ENCODE assay signal across 16 cellular contexts in the genomic region with DNA sequence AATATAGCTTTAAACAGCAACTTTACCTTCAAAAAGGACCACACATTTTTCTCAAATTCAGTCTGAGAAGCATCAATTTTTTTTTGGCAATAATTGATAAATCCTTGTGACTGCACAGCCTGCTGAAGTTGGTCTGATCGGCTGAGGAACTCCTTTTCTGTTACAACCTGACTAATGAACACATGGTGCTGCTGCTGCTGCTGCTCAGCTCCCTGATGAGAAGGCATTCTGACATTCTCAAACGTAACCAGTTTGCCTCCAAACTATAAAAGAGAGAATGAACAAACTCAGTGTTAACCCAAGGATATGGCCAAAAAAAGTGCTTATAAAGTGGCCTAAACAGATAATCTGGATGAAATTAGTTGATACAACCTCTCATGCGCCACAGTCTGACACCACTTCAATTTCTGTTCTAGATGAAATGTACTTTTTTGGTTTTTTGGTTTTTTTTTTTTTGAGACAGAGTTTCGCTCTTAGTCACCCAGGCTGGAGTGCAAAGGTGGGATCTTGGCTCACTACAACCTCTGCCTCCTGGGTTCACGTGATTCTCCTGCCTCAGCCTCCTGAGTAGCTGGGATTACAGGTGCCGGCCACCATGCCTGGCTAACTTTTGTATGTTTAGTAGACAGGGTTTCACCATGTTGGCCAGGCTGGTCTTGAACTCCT. TPM values are rescaled to one million over a fixed set of nuclear protein-coding genes. Genes with fewer than 3 reads are reported as not detected.
A peak's percentile ranks its signal among the peaks of the same experiment; 100 is the strongest.
DNase-seq lines count a peak whose midpoint lies in the region; ATAC-seq, FAIRE-seq and TF ChIP-seq lines count a peak whose summit lies in the region.
"Had no signal": no experiment of that assay in that cellular context is flagged by ENCODE, and none has a peak within 500 bp of the region (broad histone marks: within the 10 kb centered on the region; RNA-seq: fewer than 3 reads in every experiment).

No MANE protein-coding gene starts in this region.

- no peak for TF ChIP-seq EP300 in GM12878 (IDR thresholded peaks at IDR 0.05; ENCODE audit: borderline replicate concordance in 1 of 2, control insufficient read depth in 1 of 2, low read depth in 2 of 2, low read length in 2 of 2)

- H3K27me3 ChIP-seq in GM12878 (replicated peaks in 1 of 2; ENCODE audit: control insufficient read depth in 2 of 2, insufficient read depth in 2 of 2, low read length in 1 of 2): no peaks in the 10 kb centered on the region
- H3K27me3 ChIP-seq: heart left ventricle, transverse colon had no signal

- in situ Hi-C loops in GM12878 (cut with MboI): no loop called here

- POLR2A ChIA-PET in activated CD4-positive, alpha-beta T cell treated with anti-CD3 and anti-CD28 coated beads, Interleukin-2, amount 10 ng/mL, durations not matched to agents 7 days and 5 days (lab: Charles Lee): interaction anchor here (0.6 kb wide), 1 partner anchor 171 kb away, joined by 4 read pairs; the partner anchor contains the start of gene COPS4
- POLR2A ChIA-PET in RWPE1 (lab: Yijun Ruan, JAX; ENCODE audit: low non-redundant PET) (no interaction called here), GM12878 (lab: Charles Lee) (no interaction called here)

- no peaks in the 10 kb centered on the region for H4K20me1 ChIP-seq in GM12878 (ENCODE audit: control insufficient read depth, insufficient read depth)

- CTCF ChIA-PET in activated CD4-positive, alpha-beta T cell treated with anti-CD3 and anti-CD28 coated beads, Interleukin-2, amount 10 ng/mL, durations not matched to agents 7 days and 5 days (lab: Charles Lee): interaction anchor here (1.6 to 1.8 kb wide), 5 partner anchors 9 to 35 kb away, joined by 3 to 5 read pairs (median 4); partner anchors contain the start of gene THAP9
- CTCF ChIA-PET in RWPE1 (lab: Yijun Ruan, JAX) (no interaction called here), GM12878 (lab: Yijun Ruan, JAX) (interaction anchor here (1.0 to 1.2 kb wide), 2 partner anchors 37 to 418 kb away, joined by 3 read pairs; no protein-coding TSS in a partner anchor)

- WGBS in GM12878 (ENCODE audit: insufficient coverage, insufficient replicate concordance, low lambda C conversion rate, missing lambda C conversion rate): 68% methylated on average over 6 of the region's 6 CpGs

- BruUV-seq in GM12878 (replicated peaks; lab: Mats Ljungman, UMichigan): no TSS peak

- H3K27ac ChIP-seq in RWPE1: peak overlapping the region; percentile 47; the same call in 1 of the 2 replicates
- H3K27ac ChIP-seq in GM12878 (ENCODE audit: control insufficient read depth, insufficient read depth): peak overlapping the region; percentile 42; the same call in 1 of the 2 replicates

- RAD21 ChIA-PET in GM12878 (lab: Charles Lee; ENCODE audit: unreplicated experiment): no interaction called here

- H3K27me3 Mint-ChIP-seq in activated CD4-positive, alpha-beta T cell treated with anti-CD3 and anti-CD28 coated beads, Interleukin-2, amount 10 ng/mL, durations not matched to agents 7 days and 5 days: no peaks in the 10 kb centered on the region
- no peaks in the 10 kb centered on the region for H3K27me3 Mint-ChIP-seq in progenitor cell of endocrine pancreas

- H3K9me3 ChIP-seq in GM12878 (replicated peaks; ENCODE audit: control insufficient read depth, insufficient read depth, low read length): no peaks in the 10 kb centered on the region
- H3K9me3 ChIP-seq: heart left ventricle, transverse colon had no signal

- peaks cover 61% of the 10 kb centered on the region for H3K36me3 Mint-ChIP-seq in activated CD4-positive, alpha-beta T cell treated with anti-CD3 and anti-CD28 coated beads, Interleukin-2, amount 10 ng/mL, durations not matched to agents 7 days and 5 days (ENCODE audit: low read depth)
- peaks cover 33% of the 10 kb centered on the region for H3K36me3 Mint-ChIP-seq in progenitor cell of endocrine pancreas (ENCODE audit: insufficient read depth)

- H3K9ac ChIP-seq in GM12878 (ENCODE audit: control insufficient read depth, insufficient read depth, low read length): no peak overlapping the region

- no peak overlapping the region for H3K4me3 ChIP-seq in GM12878
- H3K4me3 ChIP-seq: heart left ventricle, transverse colon had no signal

- FAIRE-seq in GM12878 (lab: Jason Lieb, UNC): no peak
- FAIRE-seq: bronchial epithelial cell, endometrium had no signal

- no peaks in the 10 kb centered on the region for H3K79me2 ChIP-seq in GM12878 (ENCODE audit: control insufficient read depth, insufficient read depth, low read length)

- H3K9me3 Mint-ChIP-seq in activated CD4-positive, alpha-beta T cell treated with anti-CD3 and anti-CD28 coated beads, Interleukin-2, amount 10 ng/mL, durations not matched to agents 7 days and 5 days: peaks cover 6% of the 10 kb centered on the region
- H3K9me3 Mint-ChIP-seq in progenitor cell of endocrine pancreas (ENCODE audit: low read depth): no peaks in the 10 kb centered on the region

- TF ChIP-seq RAD21 in GM12878 (IDR thresholded peaks at IDR 0.05; ENCODE audit: insufficient read depth, low read depth, low read length): no peak

- no peak for TF ChIP-seq POLR2A in GM12878 (IDR thresholded peaks at IDR 0.05; ENCODE audit: low read depth, low read length)

- SMC1A ChIA-PET in GM12878 (lab: Charles Lee; ENCODE audit: uncharacterized antibody, unreplicated experiment): interaction anchor here (0.7 to 1.8 kb wide), 3 partner anchors 11 to 416 kb away, joined by 3 to 7 read pairs (median 4); no protein-coding TSS in a partner anchor

- TF ChIP-seq CTCF in RWPE1 (conservative IDR thresholded peaks at IDR 0.05; ENCODE audit: low read depth) (no peak), GM12878 (IDR thresholded peaks at IDR 0.05 in 2 of 3, conservative IDR thresholded peaks at IDR 0.05 in 1 of 3; ENCODE audit: control insufficient read depth in 2 of 3, extremely low read depth in 1 of 3, insufficient read depth in 1 of 3, low read depth in 3 of 3, low read length in 3 of 3) (no peak), progenitor cell of endocrine pancreas (IDR thresholded peaks at IDR 0.05; ENCODE audit: unreplicated experiment) (no peak)

- H3K4me1 ChIP-seq in GM12878 (ENCODE audit: control insufficient read depth, insufficient read depth, low read length): peaks cover 8% of the 10 kb centered on the region

- intact Hi-C loops in GM12878 (cut with micrococcal nuclease; ENCODE audit: unreplicated experiment): no loop called here

- peaks cover 45% of the 10 kb centered on the region for H3K4me1 Mint-ChIP-seq in activated CD4-positive, alpha-beta T cell treated with anti-CD3 and anti-CD28 coated beads, Interleukin-2, amount 10 ng/mL, durations not matched to agents 7 days and 5 days
- H3K4me1 Mint-ChIP-seq in progenitor cell of endocrine pancreas (ENCODE audit: low read depth): no peaks in the 10 kb centered on the region

- peak overlapping the region; percentile 7; the same call in 1 of the 2 replicates for H3K4me2 ChIP-seq in GM12878 (ENCODE audit: control insufficient read depth, insufficient read depth)

- peaks cover 1 to 25% of the 10 kb centered on the region in 2 experiments for H3K36me3 ChIP-seq in GM12878 (ENCODE audit: control insufficient read depth in 2 of 2, insufficient read depth in 2 of 2, low read length in 1 of 2)

- no peak overlapping the region for H2AFZ ChIP-seq in GM12878 (ENCODE audit: control insufficient read depth, low read depth, low read length)

- peak overlapping the region; percentile 53 for H3K4me3 Mint-ChIP-seq in activated CD4-positive, alpha-beta T cell treated with anti-CD3 and anti-CD28 coated beads, Interleukin-2, amount 10 ng/mL, durations not matched to agents 7 days and 5 days
- H3K4me3 Mint-ChIP-seq in progenitor cell of endocrine pancreas (ENCODE audit: low read depth): no peak overlapping the region

- peak; percentile 28 for DNase-seq in activated CD4-positive, alpha-beta T cell treated with anti-CD3 and anti-CD28 coated beads, Interleukin-2, amount 10 ng/mL, durations not matched to agents 7 days and 5 days
- no peak for DNase-seq in activated CD4-positive, alpha-beta T cell treated with anti-CD3 and anti-CD28 coated beads, Interleukin-2, amount 50 U/mL, for 1 hour
- DNase-seq in RWPE1 (ENCODE audit: low spot score) (no peak), GM12878 (ENCODE audit: low read depth, low spot score) (no peak), progenitor cell of endocrine pancreas (ENCODE audit: low spot score, unreplicated experiment) (no peak), germinal center (ENCODE audit: low spot score) (no peak)
- DNase-seq: ACHN, DMS 273 treated with DMSO at 0.1 percent for 48 hours, heart left ventricle, left cardiac atrium, NCI-H1417 treated with DMSO at 0.1 percent for 48 hours, transverse colon had no signal

- ATAC-seq in GM12878 (peak; percentile 60), GM21447 (IDR thresholded peaks at IDR 0.05; ENCODE audit: unreplicated experiment) (no peak), GM21423 (IDR thresholded peaks at IDR 0.05; ENCODE audit: unreplicated experiment) (no peak)
- ATAC-seq: heart left ventricle, left cardiac atrium had no signal

- H3K27ac Mint-ChIP-seq in activated CD4-positive, alpha-beta T cell treated with anti-CD3 and anti-CD28 coated beads, Interleukin-2, amount 10 ng/mL, durations not matched to agents 7 days and 5 days: peak overlapping the region; percentile 91
- H3K27ac Mint-ChIP-seq in progenitor cell of endocrine pancreas: peak overlapping the region; percentile 73

RNA-seq across cellular contexts. Expression of gene SEC31A, which starts 26.5 kb away (rescaled TPM):
- total RNA-seq in activated CD4-positive, alpha-beta T cell treated with anti-CD3 and anti-CD28 coated beads, Interleukin-2, amount 10 ng/mL, durations not matched to agents 7 days and 5 days: 100 to 1,000 TPM; 131 to 154 TPM
- 586 and 624 TPM in 2 replicates for total RNA-seq in GM12878 (2013; cell fraction: nucleolus; rRNA removed)
- 83.7 and 95.0 TPM in 2 replicates for total RNA-seq in GM12878 (2014; rRNA removed)
- total RNA-seq in GM12878 (2014; rRNA removed; fragmentation: Illumina TruSeq; extraction: Trizol): 126 and 132 TPM in 2 replicates
- total RNA-seq in GM12878 (2021): 119 and 127 TPM in 2 replicates
- polyA plus RNA-seq in GM12878 (2011; ENCODE audit: low read depth): 85.3 TPM
- polyA plus RNA-seq in GM12878 (2011; rRNA removed): 146 and 147 TPM in 2 replicates
- 89.4 and 109 TPM in 2 replicates for polyA plus RNA-seq in GM12878 (2011; cell fraction: cytosol; rRNA removed)
- 103 TPM in 2 replicates for polyA plus RNA-seq in GM12878 (2011; cell fraction: nucleus; rRNA removed)
- 117 and 128 TPM in 2 replicates for polyA plus RNA-seq in GM12878 (2012)
- 159 and 200 TPM in 2 replicates for polyA plus RNA-seq in GM12878 (2014; fragmentation: Illumina TruSeq; extraction: Trizol)
- 10 to 100 TPM; 74.6 to 80.8 TPM for polyA plus RNA-seq in GM12878 (2014; fragmentation: Nextera tagmentation; extraction: Ambion mirVana)
- polyA plus RNA-seq in GM12878 (2014; rRNA removed): 84.2 and 92.9 TPM in 2 replicates
- 100 to 1,000 TPM; 160 to 171 TPM for polyA plus RNA-seq in GM12878 (2016; fragmentation: Nextera tagmentation; extraction: Ambion mirVana)
- 164 and 213 TPM in 2 replicates for polyA minus RNA-seq in GM12878 (2011; rRNA and poly(A)+ RNA removed)
- 47.4 and 58.1 TPM in 2 replicates for polyA minus RNA-seq in GM12878 (2011; cell fraction: cytosol; rRNA and poly(A)+ RNA removed)
- polyA minus RNA-seq in GM12878 (2011; cell fraction: nucleus; rRNA and poly(A)+ RNA removed): 89.0 and 125 TPM in 2 replicates
- 233 and 250 TPM in 2 replicates for total RNA-seq in progenitor cell of endocrine pancreas

RNA-seq across cellular contexts. Expression of gene THAP9, which starts 36.1 kb away (rescaled TPM):
- 1 to 10 TPM; 3.9 to 4.4 TPM for total RNA-seq in activated CD4-positive, alpha-beta T cell treated with anti-CD3 and anti-CD28 coated beads, Interleukin-2, amount 10 ng/mL, durations not matched to agents 7 days and 5 days
- 10.3 and 10.8 TPM in 2 replicates for total RNA-seq in GM12878 (2013; cell fraction: nucleolus; rRNA removed)
- 4.9 TPM in 2 replicates for total RNA-seq in GM12878 (2014; rRNA removed)
- 4.9 and 5.6 TPM in 2 replicates for total RNA-seq in GM12878 (2014; rRNA removed; fragmentation: Illumina TruSeq; extraction: Trizol)
- total RNA-seq in GM12878 (2021): 3.6 and 3.8 TPM in 2 replicates
- polyA plus RNA-seq in GM12878 (2011; ENCODE audit: low read depth): 1.4 TPM
- polyA plus RNA-seq in GM12878 (2011; rRNA removed): 4.1 and 5.2 TPM in 2 replicates
- 1.4 and 2.0 TPM in 2 replicates for polyA plus RNA-seq in GM12878 (2011; cell fraction: cytosol; rRNA removed)
- polyA plus RNA-seq in GM12878 (2011; cell fraction: nucleus; rRNA removed): 2.4 and 3.0 TPM in 2 replicates
- polyA plus RNA-seq in GM12878 (2012): 1.6 and 2.2 TPM in 2 replicates
- 2.4 and 2.5 TPM in 2 replicates for polyA plus RNA-seq in GM12878 (2014; fragmentation: Illumina TruSeq; extraction: Trizol)
- 1 to 10 TPM; 2.4 to 2.5 TPM for polyA plus RNA-seq in GM12878 (2014; fragmentation: Nextera tagmentation; extraction: Ambion mirVana)
- polyA plus RNA-seq in GM12878 (2014; rRNA removed): 2.2 and 3.9 TPM in 2 replicates
- polyA plus RNA-seq in GM12878 (2016; fragmentation: Nextera tagmentation; extraction: Ambion mirVana): 1 to 10 TPM; 2.1 to 3.0 TPM
- polyA minus RNA-seq in GM12878 (2011; rRNA and poly(A)+ RNA removed): 3.0 and 4.6 TPM in 2 replicates
- 0.83 and 3.7 TPM in 2 replicates for polyA minus RNA-seq in GM12878 (2011; cell fraction: cytosol; rRNA and poly(A)+ RNA removed)
- 3.3 and 3.5 TPM in 2 replicates for polyA minus RNA-seq in GM12878 (2011; cell fraction: nucleus; rRNA and poly(A)+ RNA removed)
- total RNA-seq in progenitor cell of endocrine pancreas: 10.5 and 14.0 TPM in 2 replicates
